In the genomic region with DNA sequence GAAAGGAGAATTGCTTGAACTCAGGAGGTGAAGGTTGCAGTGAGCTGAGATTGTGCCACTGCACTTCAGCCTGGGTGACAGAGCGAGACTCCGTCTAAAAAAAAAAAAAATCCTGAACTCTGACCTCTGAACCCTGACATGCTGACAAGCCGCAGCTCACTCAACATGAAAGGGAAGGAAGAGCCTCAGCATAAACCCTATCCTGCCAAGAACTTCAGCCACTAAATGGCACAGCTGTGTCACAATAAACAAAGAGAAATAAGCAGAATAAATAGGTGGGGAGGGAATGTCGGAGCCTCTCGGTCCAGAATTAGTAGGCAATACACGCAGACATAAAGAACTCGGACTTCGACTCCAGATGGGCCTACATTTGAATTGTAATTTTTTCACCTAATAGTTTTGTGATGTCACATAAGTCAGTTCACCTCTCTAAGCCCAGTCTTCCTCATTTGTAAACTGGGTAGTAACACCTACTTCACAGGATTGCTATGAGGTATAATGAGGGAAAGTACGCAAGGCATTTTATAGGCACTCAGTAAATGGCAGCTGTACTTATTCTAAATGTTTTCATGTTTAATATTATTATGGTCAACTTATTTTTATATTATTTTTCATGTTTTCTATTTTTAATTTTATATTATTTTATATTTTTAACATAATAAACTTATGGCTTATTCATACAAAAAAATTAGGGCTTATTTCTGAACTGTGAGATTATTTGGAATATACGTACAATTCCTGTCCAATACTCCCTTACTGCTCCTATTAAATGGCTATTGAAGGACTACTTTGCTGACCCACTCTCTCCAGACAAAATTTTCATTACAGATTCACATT, we compare ENCODE assay signal across 1 cellular context.
TF ChIP-seq lines count a peak whose summit lies in the region.

No MANE protein-coding gene starts in this region.

TF ChIP-seq in HepG2, 621 proteins besides CTCF, POLR2A, EP300 and RAD21 (continued from another document and continues in another):
- TF ChIP-seq, protein P1, sequence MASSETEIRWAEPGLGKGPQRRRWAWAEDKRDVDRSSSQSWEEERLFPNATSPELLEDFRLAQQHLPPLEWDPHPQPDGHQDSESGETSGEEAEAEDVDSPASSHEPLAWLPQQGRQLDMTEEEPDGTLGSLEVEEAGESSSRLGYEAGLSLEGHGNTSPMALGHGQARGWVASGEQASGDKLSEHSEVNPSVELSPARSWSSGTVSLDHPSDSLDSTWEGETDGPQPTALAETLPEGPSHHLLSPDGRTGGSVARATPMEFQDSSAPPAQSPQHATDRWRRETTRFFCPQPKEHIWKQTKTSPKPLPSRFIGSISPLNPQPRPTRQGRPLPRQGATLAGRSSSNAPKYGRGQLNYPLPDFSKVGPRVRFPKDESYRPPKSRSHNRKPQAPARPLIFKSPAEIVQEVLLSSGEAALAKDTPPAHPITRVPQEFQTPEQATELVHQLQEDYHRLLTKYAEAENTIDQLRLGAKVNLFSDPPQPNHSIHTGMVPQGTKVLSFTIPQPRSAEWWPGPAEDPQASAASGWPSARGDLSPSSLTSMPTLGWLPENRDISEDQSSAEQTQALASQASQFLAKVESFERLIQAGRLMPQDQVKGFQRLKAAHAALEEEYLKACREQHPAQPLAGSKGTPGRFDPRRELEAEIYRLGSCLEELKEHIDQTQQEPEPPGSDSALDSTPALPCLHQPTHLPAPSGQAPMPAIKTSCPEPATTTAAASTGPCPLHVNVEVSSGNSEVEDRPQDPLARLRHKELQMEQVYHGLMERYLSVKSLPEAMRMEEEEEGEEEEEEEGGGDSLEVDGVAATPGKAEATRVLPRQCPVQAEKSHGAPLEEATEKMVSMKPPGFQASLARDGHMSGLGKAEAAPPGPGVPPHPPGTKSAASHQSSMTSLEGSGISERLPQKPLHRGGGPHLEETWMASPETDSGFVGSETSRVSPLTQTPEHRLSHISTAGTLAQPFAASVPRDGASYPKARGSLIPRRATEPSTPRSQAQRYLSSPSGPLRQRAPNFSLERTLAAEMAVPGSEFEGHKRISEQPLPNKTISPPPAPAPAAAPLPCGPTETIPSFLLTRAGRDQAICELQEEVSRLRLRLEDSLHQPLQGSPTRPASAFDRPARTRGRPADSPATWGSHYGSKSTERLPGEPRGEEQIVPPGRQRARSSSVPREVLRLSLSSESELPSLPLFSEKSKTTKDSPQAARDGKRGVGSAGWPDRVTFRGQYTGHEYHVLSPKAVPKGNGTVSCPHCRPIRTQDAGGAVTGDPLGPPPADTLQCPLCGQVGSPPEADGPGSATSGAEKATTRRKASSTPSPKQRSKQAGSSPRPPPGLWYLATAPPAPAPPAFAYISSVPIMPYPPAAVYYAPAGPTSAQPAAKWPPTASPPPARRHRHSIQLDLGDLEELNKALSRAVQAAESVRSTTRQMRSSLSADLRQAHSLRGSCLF (CRISPR knock-in tag; IDR thresholded peaks at IDR 0.05; ENCODE audit: borderline replicate concordance) = no peak
- TF ChIP-seq ZNF607 (CRISPR knock-in tag; IDR thresholded peaks at IDR 0.05; ENCODE audit: borderline replicate concordance) (0 out of 2 replicates have a peak, but pooled peaks have one; percentile 30), PAXIP1 (CRISPR knock-in tag; conservative IDR thresholded peaks at IDR 0.05) (peak; percentile 72), BRCA1 (CRISPR knock-in tag; IDR thresholded peaks at IDR 0.05) (no peak), ARID2 (CRISPR knock-in tag; IDR thresholded peaks at IDR 0.05; ENCODE audit: borderline replicate concordance) (no peak), HDAC2 (CRISPR knock-in tag; IDR thresholded peaks at IDR 0.05) (0 out of 2 replicates have a peak, but pooled peaks have one; percentile 16), GFI1 (CRISPR knock-in tag; IDR thresholded peaks at IDR 0.05; ENCODE audit: borderline replicate concordance) (peak; percentile 36; the same call in 1 of the 2 replicates), ZNF615 (CRISPR knock-in tag; IDR thresholded peaks at IDR 0.05; ENCODE audit: borderline replicate concordance) (no peak), NR0B2 (CRISPR knock-in tag; IDR thresholded peaks at IDR 0.05) (no peak), ZNF614 (CRISPR knock-in tag; IDR thresholded peaks at IDR 0.05; ENCODE audit: borderline replicate concordance) (no peak), ZBTB43 (CRISPR knock-in tag; conservative IDR thresholded peaks at IDR 0.05) (no peak), NFIC (IDR thresholded peaks at IDR 0.05; ENCODE audit: low read length) (no peak), AGO1 (IDR thresholded peaks at IDR 0.05; ENCODE audit: low read depth, low read length, poor library complexity, severe bottlenecking) (no peak), PPARG (CRISPR knock-in tag; conservative IDR thresholded peaks at IDR 0.05) (no peak), ZNF749 (CRISPR knock-in tag; IDR thresholded peaks at IDR 0.05; ENCODE audit: borderline replicate concordance) (no peak), KDM6A (CRISPR knock-in tag; IDR thresholded peaks at IDR 0.05; ENCODE audit: low read depth) (no peak; the same call in 1 of the 2 replicates), ZNF367 (CRISPR knock-in tag; IDR thresholded peaks at IDR 0.05; ENCODE audit: borderline replicate concordance) (no peak), CCAR2 (optimal IDR thresholded peaks at IDR 0.05; ENCODE audit: low read depth, low read length) (no peak), ZBTB49 (CRISPR knock-in tag; IDR thresholded peaks at IDR 0.05; ENCODE audit: borderline replicate concordance) (no peak), MIXL1 (CRISPR knock-in tag; IDR thresholded peaks at IDR 0.05) (no peak), SALL1 (CRISPR knock-in tag; IDR thresholded peaks at IDR 0.05) (peak; percentile 37; the same call in 1 of the 2 replicates), ZNF780A (CRISPR knock-in tag; IDR thresholded peaks at IDR 0.05) (no peak), NCOA1 (CRISPR knock-in tag; IDR thresholded peaks at IDR 0.05) (no peak), PAF1 (CRISPR knock-in tag; IDR thresholded peaks at IDR 0.05) (no peak), MED8 (CRISPR knock-in tag; IDR thresholded peaks at IDR 0.05; ENCODE audit: insufficient replicate concordance) (no peak), ZNF292 (CRISPR knock-in tag; IDR thresholded peaks at IDR 0.05; ENCODE audit: borderline replicate concordance, low read depth) (peak; percentile 53; the same call in 1 of the 2 replicates), MED13 (CRISPR knock-in tag; IDR thresholded peaks at IDR 0.05) (no peak)
- TF ChIP-seq, protein P2, sequence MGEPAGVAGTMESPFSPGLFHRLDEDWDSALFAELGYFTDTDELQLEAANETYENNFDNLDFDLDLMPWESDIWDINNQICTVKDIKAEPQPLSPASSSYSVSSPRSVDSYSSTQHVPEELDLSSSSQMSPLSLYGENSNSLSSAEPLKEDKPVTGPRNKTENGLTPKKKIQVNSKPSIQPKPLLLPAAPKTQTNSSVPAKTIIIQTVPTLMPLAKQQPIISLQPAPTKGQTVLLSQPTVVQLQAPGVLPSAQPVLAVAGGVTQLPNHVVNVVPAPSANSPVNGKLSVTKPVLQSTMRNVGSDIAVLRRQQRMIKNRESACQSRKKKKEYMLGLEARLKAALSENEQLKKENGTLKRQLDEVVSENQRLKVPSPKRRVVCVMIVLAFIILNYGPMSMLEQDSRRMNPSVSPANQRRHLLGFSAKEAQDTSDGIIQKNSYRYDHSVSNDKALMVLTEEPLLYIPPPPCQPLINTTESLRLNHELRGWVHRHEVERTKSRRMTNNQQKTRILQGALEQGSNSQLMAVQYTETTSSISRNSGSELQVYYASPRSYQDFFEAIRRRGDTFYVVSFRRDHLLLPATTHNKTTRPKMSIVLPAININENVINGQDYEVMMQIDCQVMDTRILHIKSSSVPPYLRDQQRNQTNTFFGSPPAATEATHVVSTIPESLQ (CRISPR knock-in tag; conservative IDR thresholded peaks at IDR 0.05) = no peak
- TF ChIP-seq, protein P3, sequence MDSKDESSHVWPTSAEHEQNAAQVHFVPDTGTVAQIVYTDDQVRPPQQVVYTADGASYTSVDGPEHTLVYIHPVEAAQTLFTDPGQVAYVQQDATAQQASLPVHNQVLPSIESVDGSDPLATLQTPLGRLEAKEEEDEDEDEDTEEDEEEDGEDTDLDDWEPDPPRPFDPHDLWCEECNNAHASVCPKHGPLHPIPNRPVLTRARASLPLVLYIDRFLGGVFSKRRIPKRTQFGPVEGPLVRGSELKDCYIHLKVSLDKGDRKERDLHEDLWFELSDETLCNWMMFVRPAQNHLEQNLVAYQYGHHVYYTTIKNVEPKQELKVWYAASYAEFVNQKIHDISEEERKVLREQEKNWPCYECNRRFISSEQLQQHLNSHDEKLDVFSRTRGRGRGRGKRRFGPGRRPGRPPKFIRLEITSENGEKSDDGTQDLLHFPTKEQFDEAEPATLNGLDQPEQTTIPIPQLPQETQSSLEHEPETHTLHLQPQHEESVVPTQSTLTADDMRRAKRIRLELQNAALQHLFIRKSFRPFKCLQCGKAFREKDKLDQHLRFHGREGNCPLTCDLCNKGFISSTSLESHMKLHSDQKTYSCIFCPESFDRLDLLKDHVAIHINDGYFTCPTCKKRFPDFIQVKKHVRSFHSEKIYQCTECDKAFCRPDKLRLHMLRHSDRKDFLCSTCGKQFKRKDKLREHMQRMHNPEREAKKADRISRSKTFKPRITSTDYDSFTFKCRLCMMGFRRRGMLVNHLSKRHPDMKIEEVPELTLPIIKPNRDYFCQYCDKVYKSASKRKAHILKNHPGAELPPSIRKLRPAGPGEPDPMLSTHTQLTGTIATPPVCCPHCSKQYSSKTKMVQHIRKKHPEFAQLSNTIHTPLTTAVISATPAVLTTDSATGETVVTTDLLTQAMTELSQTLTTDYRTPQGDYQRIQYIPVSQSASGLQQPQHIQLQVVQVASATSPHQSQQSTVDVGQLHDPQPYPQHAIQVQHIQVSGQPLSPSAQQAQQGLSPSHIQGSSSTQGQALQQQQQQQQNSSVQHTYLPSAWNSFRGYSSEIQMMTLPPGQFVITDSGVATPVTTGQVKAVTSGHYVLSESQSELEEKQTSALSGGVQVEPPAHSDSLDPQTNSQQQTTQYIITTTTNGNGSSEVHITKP (CRISPR knock-in tag; IDR thresholded peaks at IDR 0.05; ENCODE audit: low read depth) = no peak
